1 cellular context compared by ENCODE assay signal in genomic region chr10:122349758-122350355, GRCh38.
TF ChIP-seq lines count a peak whose summit lies in the region.

No MANE protein-coding gene starts in this region.

TF ChIP-seq in HepG2, 621 proteins besides CTCF, POLR2A, EP300 and RAD21:
- TF ChIP-seq STAT5B (CRISPR knock-in tag; IDR thresholded peaks at IDR 0.05) (no peak), ZNF562 (CRISPR knock-in tag; IDR thresholded peaks at IDR 0.05; ENCODE audit: borderline replicate concordance) (no peak), ZNF12 (CRISPR knock-in tag; IDR thresholded peaks at IDR 0.05) (peak; percentile 96), ZNF839 (CRISPR knock-in tag; IDR thresholded peaks at IDR 0.05; ENCODE audit: borderline replicate concordance) (no peak), FOSL1 (CRISPR knock-in tag; IDR thresholded peaks at IDR 0.05; ENCODE audit: borderline replicate concordance) (no peak)
- TF ChIP-seq, protein P1, sequence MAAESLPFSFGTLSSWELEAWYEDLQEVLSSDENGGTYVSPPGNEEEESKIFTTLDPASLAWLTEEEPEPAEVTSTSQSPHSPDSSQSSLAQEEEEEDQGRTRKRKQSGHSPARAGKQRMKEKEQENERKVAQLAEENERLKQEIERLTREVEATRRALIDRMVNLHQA (CRISPR knock-in tag; IDR thresholded peaks at IDR 0.05): no peak
